21 cellular contexts compared by ENCODE assay signal in genomic region chr19:35959968-35960320, GRCh38. TPM values are rescaled to one million over a fixed set of nuclear protein-coding genes. Genes with fewer than 3 reads are reported as not detected.
A peak's percentile ranks its signal among the peaks of the same experiment; 100 is the strongest.
DNase-seq lines count a peak whose midpoint lies in the region; ATAC-seq lines count a peak whose summit lies in the region.
"Had no signal": no experiment of that assay in that cellular context is flagged by ENCODE, and none has a peak within 500 bp of the region (broad histone marks: within the 10 kb centered on the region; RNA-seq: fewer than 3 reads in every experiment).

No MANE protein-coding gene starts in this region.

- peak overlapping the region; percentile 33 for H3K4me3 Mint-ChIP-seq in activated naive CD4-positive, alpha-beta T cell treated with anti-CD3 and anti-CD28 coated beads, Interleukin-2, amount 50 U/mL, for 24 hours
- peak overlapping the region; percentile 68 to 86 for H3K4me3 Mint-ChIP-seq in effector memory CD8-positive, alpha-beta T cell
- H3K4me3 Mint-ChIP-seq: activated CD4-positive, alpha-beta T cell treated with anti-CD3 and anti-CD28 coated beads, Interleukin-2, amount 10 ng/mL, durations not matched to agents 7 days and 5 days had no signal

- no peaks in the 10 kb centered on the region for H3K27me3 Mint-ChIP-seq in activated naive CD4-positive, alpha-beta T cell treated with anti-CD3 and anti-CD28 coated beads, Interleukin-2, amount 50 U/mL, for 24 hours
- no peaks in the 10 kb centered on the region for H3K27me3 Mint-ChIP-seq in effector memory CD8-positive, alpha-beta T cell

- H3K4me3 ChIP-seq in HUES48 (ENCODE audit: low read depth, low read length) = peak overlapping the region; percentile 52; the same call in 1 of the 2 replicates
- H3K4me3 ChIP-seq: prostate gland had no signal

- H3K27ac ChIP-seq in HUES48 (ENCODE audit: low read depth, low read length) = no peak overlapping the region
- H3K27ac ChIP-seq: prostate gland, tibial artery had no signal

- no peak overlapping the region for H3K9ac ChIP-seq in HUES48 (ENCODE audit: low read depth, low read length)

- H3K27ac Mint-ChIP-seq in activated naive CD4-positive, alpha-beta T cell treated with anti-CD3 and anti-CD28 coated beads, Interleukin-2, amount 50 U/mL, for 24 hours = no peak overlapping the region
- no peak overlapping the region for H3K27ac Mint-ChIP-seq in effector memory CD8-positive, alpha-beta T cell
- H3K27ac Mint-ChIP-seq: activated CD4-positive, alpha-beta T cell treated with anti-CD3 and anti-CD28 coated beads, Interleukin-2, amount 10 ng/mL, durations not matched to agents 7 days and 5 days; activated naive CD4-positive, alpha-beta T cell treated with anti-CD3 and anti-CD28 coated beads, Interleukin-2, amount 50 U/mL, for 72 hours had no signal

- no peaks in the 10 kb centered on the region for H3K36me3 ChIP-seq in HUES48 (ENCODE audit: control insufficient read depth, insufficient read depth, low read length)
- H3K36me3 ChIP-seq: Peyer's patch, prostate gland, tibial artery had no signal

- no peaks in the 10 kb centered on the region for H3K36me3 Mint-ChIP-seq in activated naive CD4-positive, alpha-beta T cell treated with anti-CD3 and anti-CD28 coated beads, Interleukin-2, amount 50 U/mL, for 24 hours
- H3K36me3 Mint-ChIP-seq in effector memory CD8-positive, alpha-beta T cell (ENCODE audit: insufficient read depth) = peaks cover 4% of the 10 kb centered on the region
- H3K36me3 Mint-ChIP-seq: activated naive CD4-positive, alpha-beta T cell treated with anti-CD3 and anti-CD28 coated beads, Interleukin-2, amount 50 U/mL, for 72 hours had no signal

- H3K9me3 ChIP-seq in HUES48 (ENCODE audit: control insufficient read depth, insufficient read depth, low read length) = no peaks in the 10 kb centered on the region
- H3K9me3 ChIP-seq: Peyer's patch, prostate gland, tibial artery had no signal

- intact Hi-C loops in sciatic nerve (cut with DNase I) = no loop called here

- peaks cover 36% of the 10 kb centered on the region for H3K27me3 ChIP-seq in HUES48 (ENCODE audit: control insufficient read depth, insufficient read depth, low read length)

- H3K4me1 Mint-ChIP-seq in activated naive CD4-positive, alpha-beta T cell treated with anti-CD3 and anti-CD28 coated beads, Interleukin-2, amount 50 U/mL, for 24 hours = peaks cover 41% of the 10 kb centered on the region
- peaks cover 18 to 22% of the 10 kb centered on the region in 2 donors for H3K4me1 Mint-ChIP-seq in effector memory CD8-positive, alpha-beta T cell (ENCODE audit: low read depth in 2 of 2)

- H3K9me3 Mint-ChIP-seq in activated naive CD4-positive, alpha-beta T cell treated with anti-CD3 and anti-CD28 coated beads, Interleukin-2, amount 50 U/mL, for 24 hours = no peaks in the 10 kb centered on the region
- no peaks in the 10 kb centered on the region for H3K9me3 Mint-ChIP-seq in effector memory CD8-positive, alpha-beta T cell
- H3K9me3 Mint-ChIP-seq: activated naive CD4-positive, alpha-beta T cell treated with anti-CD3 and anti-CD28 coated beads, Interleukin-2, amount 50 U/mL, for 72 hours had no signal

- peaks cover 7% of the 10 kb centered on the region; the same call in 1 of the 2 replicates for H3K4me1 ChIP-seq in HUES48 (ENCODE audit: control insufficient read depth, insufficient read depth, low read length)
- H3K4me1 ChIP-seq: prostate gland had no signal

- no peak for ATAC-seq in effector memory CD8-positive, alpha-beta T cell (replicated peaks)
- ATAC-seq in sciatic nerve = peak; percentile 17
- ATAC-seq in GM19351 (IDR thresholded peaks at IDR 0.05; ENCODE audit: unreplicated experiment) = no peak
- ATAC-seq in GM19023 (IDR thresholded peaks at IDR 0.05; ENCODE audit: unreplicated experiment) = no peak

- no peak for DNase-seq in activated naive CD4-positive, alpha-beta T cell (lab: John Stamatoyannopoulos, UW)
- no peak for DNase-seq in effector memory CD8-positive, alpha-beta T cell
- no peak for DNase-seq in sciatic nerve (ENCODE audit: low spot score)
- no peak for DNase-seq in HK-2 (ENCODE audit: unreplicated experiment)
- DNase-seq: activated CD4-positive, alpha-beta T cell treated with anti-CD3 and anti-CD28 coated beads, Interleukin-2, amount 10 ng/mL, durations not matched to agents 7 days and 5 days; DMS79 treated with DMSO at 0.1 percent for 48 hours; erythroblast; foreskin fibroblast; NCI-H1105; NCI-H510A; Peyer's patch; stimulated activated CD4-positive, alpha-beta T cell treated with anti-CD3 and anti-CD28 coated beads, Interleukin-2, amount 100 ng/mL, for 24 hours; T-helper 2 cell; tibial artery had no signal

RNA-seq across cellular contexts. Expression of gene LRFN3, which starts 23.8 kb away (rescaled TPM):
- 13.1 TPM for total RNA-seq in sciatic nerve

RNA-seq across cellular contexts. Expression of gene SDHAF1, which starts 35.0 kb away (rescaled TPM):
- 17.0 TPM for total RNA-seq in sciatic nerve

RNA-seq across cellular contexts. Expression of gene SYNE4, which starts 48.7 kb away (rescaled TPM):
- 0.67 TPM for total RNA-seq in sciatic nerve
- total RNA-seq: SK-MEL-5 had no signal

RNA-seq across cellular contexts. Expression of gene TYROBP, which starts 51.8 kb away (rescaled TPM):
- total RNA-seq in sciatic nerve = 104 TPM
- total RNA-seq: activated CD4-positive, alpha-beta T cell treated with anti-CD3 and anti-CD28 coated beads, Interleukin-2, amount 10 ng/mL, durations not matched to agents 7 days and 5 days; SK-MEL-5 had no signal

RNA-seq across cellular contexts. Expression of gene ALKBH6, which starts 54.1 kb away (rescaled TPM):
- 22.8 TPM for total RNA-seq in sciatic nerve
